In genomic region chr15:23039917-23040281, GRCh38 we compare ENCODE assay signal across 8 cellular contexts.
DNase-seq lines count a peak whose midpoint lies in the region; ATAC-seq and TF ChIP-seq lines count a peak whose summit lies in the region.

No MANE protein-coding gene starts in this region.

- peak overlapping the region; percentile 61 to 82 for H3K4me3 ChIP-seq in cardiac fibroblast (replicated peaks in 1 of 2; ENCODE audit: low read depth in 2 of 2, low read length in 2 of 2)

- TF ChIP-seq CTCF in cardiac fibroblast (IDR thresholded peaks at IDR 0.05; ENCODE audit: low read depth, low read length), result no peak

- DNase-seq in cardiac fibroblast (ENCODE audit: low read depth in 2 of 2) (no peak), midbrain (lab: John Stamatoyannopoulos, UW) (peak; percentile 46), DMS79 (lab: John Stamatoyannopoulos, UW) (no peak), NCI-H1694 (lab: John Stamatoyannopoulos, UW) (no peak), NK-92 (lab: John Stamatoyannopoulos, UW; ENCODE audit: unreplicated experiment) (no peak)

- ATAC-seq in GM18517 (IDR thresholded peaks at IDR 0.05; ENCODE audit: unreplicated experiment) (peak; percentile 27), HG03520 (IDR thresholded peaks at IDR 0.05; ENCODE audit: unreplicated experiment) (peak; percentile 11), HG03095 (IDR thresholded peaks at IDR 0.05; ENCODE audit: unreplicated experiment) (no peak)
